ENCODE assay signal across 17 cellular contexts in the genomic region with DNA sequence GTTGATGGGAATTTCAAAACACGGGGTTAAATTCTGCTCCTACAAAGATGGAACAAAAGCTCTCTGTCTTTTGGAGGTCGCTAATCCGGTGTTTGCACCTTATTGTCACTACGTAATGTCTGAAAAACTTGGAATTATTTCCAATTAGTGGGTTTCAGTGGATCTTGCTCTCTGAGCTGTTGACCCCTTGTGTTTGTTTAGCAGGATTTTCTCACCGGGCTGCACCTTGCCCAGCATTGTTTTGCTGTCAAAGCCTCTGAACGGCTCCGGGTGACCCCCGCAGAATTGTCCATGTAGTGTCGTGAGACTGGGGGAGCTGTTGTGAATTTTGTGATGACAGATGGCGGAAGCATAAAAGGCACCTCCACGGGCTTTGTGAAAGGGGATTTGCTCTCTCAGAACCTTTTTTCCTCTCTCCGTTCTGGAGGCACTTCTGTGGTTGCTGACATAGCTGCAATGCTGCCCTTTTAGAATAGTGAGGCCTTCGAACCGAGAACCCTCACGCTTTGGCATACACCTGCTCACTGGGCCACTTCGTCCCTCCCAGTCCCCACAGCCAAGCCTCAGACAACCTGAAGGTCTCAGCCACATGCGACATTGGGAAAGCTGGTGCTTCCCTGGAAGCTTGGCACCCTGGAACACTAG.
"Had no signal": no experiment of that assay in that cellular context is flagged by ENCODE, and none has a peak within 500 bp of the region (broad histone marks: within the 10 kb centered on the region; RNA-seq: fewer than 3 reads in every experiment).

No MANE protein-coding gene starts in this region.

- H3K27ac Mint-ChIP-seq: activated naive CD4-positive, alpha-beta T cell treated with anti-CD3 and anti-CD28 coated beads, Interleukin-2, amount 10 ng/mL, durations not matched to agents 7 days and 5 days; activated T-cell treated with anti-CD3 and anti-CD28 coated beads, Interleukin-2, amount 50 U/mL, for 72 hours had no signal

- ATAC-seq: activated T-cell treated with anti-CD3 and anti-CD28 coated beads, Interleukin-2, amount 50 U/mL, for 72 hours; left lung; naive thymus-derived CD4-positive, alpha-beta T cell had no signal

- H3K9me3 Mint-ChIP-seq: activated naive CD4-positive, alpha-beta T cell treated with anti-CD3 and anti-CD28 coated beads, Interleukin-2, amount 10 ng/mL, durations not matched to agents 7 days and 5 days; activated T-cell treated with anti-CD3 and anti-CD28 coated beads, Interleukin-2, amount 50 U/mL, for 72 hours; immature natural killer cell had no signal

- H3K4me3 Mint-ChIP-seq: activated naive CD4-positive, alpha-beta T cell treated with anti-CD3 and anti-CD28 coated beads, Interleukin-2, amount 10 ng/mL, durations not matched to agents 7 days and 5 days; activated T-cell treated with anti-CD3 and anti-CD28 coated beads, Interleukin-2, amount 50 U/mL, for 72 hours; immature natural killer cell had no signal

- H3K36me3 Mint-ChIP-seq: activated naive CD4-positive, alpha-beta T cell treated with anti-CD3 and anti-CD28 coated beads, Interleukin-2, amount 10 ng/mL, durations not matched to agents 7 days and 5 days; immature natural killer cell had no signal

- H3K9me3 ChIP-seq: left lung, neutrophil, ovary, spleen, upper lobe of left lung had no signal

- DNase-seq: activated effector memory CD4-positive, alpha-beta T cell treated with Interleukin-2 at 50 U/mL for 16 hours; activated naive CD4-positive, alpha-beta T cell treated with anti-CD3 and anti-CD28 coated beads, Interleukin-2, amount 10 ng/mL, durations not matched to agents 7 days and 5 days; activated T-cell treated with anti-CD3 and anti-CD28 coated beads, Interleukin-2, amount 50 U/mL, for 72 hours; amygdala; cerebellar nuclear complex; immature natural killer cell; kidney glomerular epithelial cell; left lung; naive thymus-derived CD4-positive, alpha-beta T cell; ovary; spleen; stimulated activated CD4-positive, alpha-beta T cell treated with anti-CD3 and anti-CD28 coated beads, Interleukin-4, amount 100 ng/mL, for 1 hour; stimulated activated naive CD4-positive, alpha-beta T cell treated with Interleukin-2 at 50 U/mL for 16 hours; T-helper 1 cell; T-helper 9 cell; upper lobe of left lung had no signal
